29 cellular contexts compared by ENCODE assay signal in the genomic region with DNA sequence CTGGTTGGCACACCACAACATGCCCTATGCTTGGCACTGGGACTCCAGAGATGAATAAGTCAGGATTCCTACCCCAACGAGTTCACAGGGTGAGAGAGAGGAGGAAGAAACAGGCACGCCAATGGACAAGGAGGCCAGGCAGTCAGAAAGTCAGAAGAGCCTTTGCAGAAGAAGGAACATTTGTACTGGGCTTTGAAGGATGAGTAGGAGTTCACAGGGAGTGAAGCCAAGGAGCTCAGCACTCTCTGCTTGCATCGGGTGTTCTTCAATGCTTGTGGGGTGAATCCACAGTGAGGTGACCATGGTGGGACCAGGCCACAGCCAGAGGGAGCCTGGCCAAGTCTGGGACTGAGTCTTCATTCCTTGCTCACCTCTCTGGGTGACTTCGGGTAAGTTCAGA. TPM values are rescaled to one million over a fixed set of nuclear protein-coding genes. Genes with fewer than 3 reads are reported as not detected.
"Had no signal": no experiment of that assay in that cellular context is flagged by ENCODE, and none has a peak within 500 bp of the region (broad histone marks: within the 10 kb centered on the region; RNA-seq: fewer than 3 reads in every experiment).

No MANE protein-coding gene starts in this region.

- H3K36me3 ChIP-seq: esophagus squamous epithelium, gastrocnemius medialis, heart right ventricle, left ventricle myocardium inferior, lower lobe of right lung had no signal

- H3K36me3 Mint-ChIP-seq: mesothelial cell of epicardium had no signal

- H3K27ac Mint-ChIP-seq: mesothelial cell of epicardium had no signal

- DNase-seq: dermis blood vessel endothelial cell; dorsolateral prefrontal cortex; effector CD4-positive, alpha-beta T cell; effector memory CD4-positive, alpha-beta T cell; erythroblast; esophagus squamous epithelium; foreskin fibroblast; foreskin melanocyte; gastrocnemius medialis; glutamatergic neuron; heart right ventricle; hippocampal formation; kidney; kidney glomerular epithelial cell; left colon; left ventricle myocardium inferior; lower lobe of right lung; mesenchymal stem cell; mucosa of descending colon had no signal

- H3K4me3 Mint-ChIP-seq: mesothelial cell of epicardium had no signal

- ATAC-seq: esophagus mucosa, gastrocnemius medialis, heart right ventricle, left colon, left lobe of liver, lower lobe of right lung, mucosa of descending colon had no signal

- H3K4me1 ChIP-seq: esophagus squamous epithelium, gastrocnemius medialis, heart right ventricle, left ventricle myocardium inferior, lower lobe of right lung had no signal

- H3K27ac ChIP-seq: coronary artery, dorsolateral prefrontal cortex, epithelial cell of prostate, esophagus squamous epithelium, gastrocnemius medialis, heart right ventricle, left ventricle myocardium inferior, lower lobe of right lung had no signal

- H3K9me3 ChIP-seq: esophagus squamous epithelium, gastrocnemius medialis, heart right ventricle, left ventricle myocardium inferior, lower lobe of right lung, mucosa of descending colon had no signal

- H3K4me3 ChIP-seq: coronary artery, dorsolateral prefrontal cortex, esophagus squamous epithelium, gastrocnemius medialis, heart right ventricle, left ventricle myocardium inferior, lower lobe of right lung, mucosa of descending colon had no signal

RNA-seq across cellular contexts. Expression of a gene that starts 47.5 kb away (rescaled TPM):
- total RNA-seq: dermis blood vessel endothelial cell, esophagus mucosa, esophagus squamous epithelium, gastrocnemius medialis, glomerular endothelial cell, heart right ventricle, kidney, left colon, left lobe of liver, left ventricle myocardium inferior, liver, lower lobe of right lung, lung microvascular endothelial cell, mesenteric fat pad, mesothelial cell of epicardium, mucosa of descending colon, myocyte had no signal
- polyA plus RNA-seq: liver had no signal

RNA-seq across cellular contexts. Expression of a gene that starts 56.8 kb away (rescaled TPM):
- total RNA-seq: mesenteric fat pad had no signal
